ENCODE assay signal across 9 cellular contexts in genomic region chr10:26391701-26392695, GRCh38. TPM values are rescaled to one million over a fixed set of nuclear protein-coding genes. Genes with fewer than 3 reads are reported as not detected.
DNase-seq lines count a peak whose midpoint lies in the region; ATAC-seq, FAIRE-seq and TF ChIP-seq lines count a peak whose summit lies in the region.
"Had no signal": no experiment of that assay in that cellular context is flagged by ENCODE, and none has a peak within 500 bp of the region (broad histone marks: within the 10 kb centered on the region; RNA-seq: fewer than 3 reads in every experiment).

No MANE protein-coding gene starts in this region.

- no peak overlapping the region for H3K14ac ChIP-seq in H1 (ENCODE audit: insufficient read length)

- no peak overlapping the region for H2AK5ac ChIP-seq in H1 (ENCODE audit: low read depth, low read length)

- no peak overlapping the region for H2BK5ac ChIP-seq in H1 (ENCODE audit: low read depth, low read length)

- peak overlapping the region; percentile 73; the same call in 1 of the 2 replicates for H4K8ac ChIP-seq in H1 (ENCODE audit: extremely low read depth, insufficient read depth, low read length)

- peak overlapping the region; percentile 94 for H2AFZ ChIP-seq in H1 (ENCODE audit: low read length)

- 0 out of 2 replicates have a peak overlapping the region, but pooled peaks have one; percentile 17 for H2BK12ac ChIP-seq in H1 (ENCODE audit: low read depth, low read length)

- WGBS in H1 (ENCODE audit: extremely low coverage in 1 of 2, insufficient coverage in 1 of 2, insufficient read length in 1 of 2, insufficient replicate concordance in 2 of 2, low coverage in 1 of 2, low lambda C conversion rate in 2 of 2, missing lambda C conversion rate in 1 of 2), 2 experiments = 41% methylated on average over 40 of the region's 69 CpGs; no CpG with 5 or more reads in 1 of the 2 experiments

- H3K18ac ChIP-seq in H1 (ENCODE audit: extremely low read depth, low read length) = peak overlapping the region; percentile 62; the same call in 1 of the 2 replicates

- no peak for TF ChIP-seq EP300 in H1 (IDR thresholded peaks at IDR 0.05; ENCODE audit: borderline replicate concordance in 1 of 2, low read depth in 2 of 2, low read length in 2 of 2)

- H3K23ac ChIP-seq in H1 (ENCODE audit: insufficient read length) = no peak overlapping the region

- intact Hi-C loops in ascending aorta (cut with DNase I) = no loop called here

- H3K36me3 ChIP-seq in HUES48 (ENCODE audit: control insufficient read depth, insufficient read depth, low read length) = no peaks in the 10 kb centered on the region
- no peaks in the 10 kb centered on the region for H3K36me3 ChIP-seq in H1 (ENCODE audit: control insufficient read depth in 2 of 4, insufficient read depth in 4 of 4, low read length in 3 of 4)
- H3K36me3 ChIP-seq in ascending aorta = no peaks in the 10 kb centered on the region

- no peak overlapping the region for H4K91ac ChIP-seq in H1 (replicated peaks; ENCODE audit: insufficient read length, low read length)

- no peak overlapping the region for H3K4me3 Mint-ChIP-seq in nephron progenitor cell

- no peak for FAIRE-seq in H1 (lab: Jason Lieb, UNC)

- H3K9me3 ChIP-seq in HUES48 (ENCODE audit: control insufficient read depth, insufficient read depth, low read length) (no peaks in the 10 kb centered on the region), H1 (ENCODE audit: insufficient read depth in 2 of 2, low read depth in 1 of 2, low read length in 1 of 2) (no peaks in the 10 kb centered on the region), ascending aorta (no peaks in the 10 kb centered on the region)

- H3K56ac ChIP-seq in H1 (replicated peaks; ENCODE audit: insufficient read length, low read depth, low read length) = no peak overlapping the region

- H3K27me3 Mint-ChIP-seq in nephron progenitor cell (ENCODE audit: low read depth, poor library complexity) = peaks cover 32% of the 10 kb centered on the region

- H3K27ac Mint-ChIP-seq in nephron progenitor cell = no peak overlapping the region

- H3K4me3 ChIP-seq in GM12875 (ENCODE audit: low read depth, low read length) (peak overlapping the region; percentile 40), HUES48 (ENCODE audit: low read depth, low read length) (peak overlapping the region; percentile 53), H1 (ENCODE audit: extremely low read depth in 1 of 4, insufficient read depth in 2 of 4, low read depth in 3 of 4, low read length in 4 of 4) (peak overlapping the region; percentile 19 to 56 (median 27); a peak in 7 of 8 replicates), ascending aorta (peak overlapping the region in 1 of 2 donors; percentile 8)

- TF ChIP-seq POLR2A in H1 (IDR thresholded peaks at IDR 0.05; ENCODE audit: control extremely low read depth in 1 of 2, low read depth in 2 of 2, low read length in 2 of 2) = no peak

- no peaks in the 10 kb centered on the region for H4K20me1 ChIP-seq in H1 (replicated peaks in 1 of 2; ENCODE audit: control insufficient read depth in 1 of 2, insufficient read depth in 2 of 2, low read length in 2 of 2)

- DNase-seq in H1 (ENCODE audit: low read depth in 1 of 2, low spot score in 2 of 2) (peak in 1 of 2 experiments; percentile 59), nephron progenitor cell (peak; percentile 29), ascending aorta (ENCODE audit: low spot score in 2 of 2) (no peak), HPDE6-E6E7 (ENCODE audit: extremely low spot score) (no peak)
- no peak for DNase-seq in activated effector memory CD4-positive, alpha-beta T cell treated with anti-CD3 and anti-CD28 coated beads, Interleukin-2, amount 50 U/mL, for 16 hours
- DNase-seq: NCI-H2029 treated with DMSO at 0.1 percent for 48 hours had no signal

- H3K79me1 ChIP-seq in H1 (ENCODE audit: low read depth, low read length) = no peaks in the 10 kb centered on the region

- H3K79me2 ChIP-seq in H1 (ENCODE audit: control insufficient read depth in 1 of 2, insufficient read depth in 2 of 2, low read length in 2 of 2) = no peaks in the 10 kb centered on the region

- peaks cover 5% of the 10 kb centered on the region; the same call in 1 of the 2 replicates for H3K23me2 ChIP-seq in H1 (ENCODE audit: low read depth, low read length)

- no peak for TF ChIP-seq RAD21 in H1 (IDR thresholded peaks at IDR 0.05 in 1 of 2, conservative IDR thresholded peaks at IDR 0.05 in 1 of 2; ENCODE audit: low read depth in 2 of 2, low read length in 2 of 2)

- TF ChIP-seq CTCF in GM12875 (IDR thresholded peaks at IDR 0.05; ENCODE audit: borderline replicate concordance, insufficient read depth, low read depth, low read length) (no peak), H1 (IDR thresholded peaks at IDR 0.05; ENCODE audit: control extremely low read depth in 1 of 3, insufficient read depth in 1 of 3, low read depth in 1 of 3, low read length in 3 of 3) (no peak), nephron progenitor cell (IDR thresholded peaks at IDR 0.05) (no peak), ascending aorta (IDR thresholded peaks at IDR 0.05) (no peak)

- POLR2A ChIA-PET in H1 (lab: Charles Lee; ENCODE audit: partially characterized antibody) = interaction anchor here (0.6 to 1.1 kb wide), 2 partner anchors 46 to 211 kb away, joined by 3 read pairs; no protein-coding TSS in a partner anchor

- no peak overlapping the region for H3K4ac ChIP-seq in H1 (replicated peaks; ENCODE audit: insufficient read length, low read depth, low read length)

- H3K4me2 ChIP-seq in H1 (ENCODE audit: insufficient read depth in 1 of 2, low read depth in 2 of 2, low read length in 2 of 2) = peak overlapping the region; percentile 61 to 63; a peak in 3 of 4 replicates

- H2BK20ac ChIP-seq in H1 (ENCODE audit: low read length) = no peak overlapping the region

- H4K5ac ChIP-seq in H1 (ENCODE audit: insufficient read length, low read depth, low read length) = no peak overlapping the region

- H3K9ac ChIP-seq in HUES48 (ENCODE audit: low read depth, low read length) (no peak overlapping the region), H1 (replicated peaks in 1 of 4; ENCODE audit: extremely low read depth in 1 of 4, low read depth in 3 of 4, low read length in 3 of 4) (no peak overlapping the region)

- H2BK120ac ChIP-seq in H1 (replicated peaks; ENCODE audit: low read depth, low read length) = no peak overlapping the region

- no peaks in the 10 kb centered on the region for H3K36me3 Mint-ChIP-seq in nephron progenitor cell (ENCODE audit: low read depth)

- H3K9me3 Mint-ChIP-seq in nephron progenitor cell = peaks cover 4% of the 10 kb centered on the region

- H3K27ac ChIP-seq in HUES48 (ENCODE audit: low read depth, low read length) = no peak overlapping the region
- no peak overlapping the region for H3K27ac ChIP-seq in H1 (ENCODE audit: low read depth, low read length)
- no peak overlapping the region for H3K27ac ChIP-seq in ascending aorta

- H3K4me1 ChIP-seq in HUES48 (ENCODE audit: control insufficient read depth, insufficient read depth, low read length) (0 out of 2 replicates have a peak, but pooled peaks cover 5% of the 10 kb centered on the region), H1 (replicated peaks in 1 of 4; ENCODE audit: control insufficient read depth in 3 of 4, insufficient read depth in 4 of 4, low read length in 3 of 4) (peaks cover 0 to 3% (median 0%) of the 10 kb centered on the region in 4 experiments; a peak in 1 of 7 replicates), ascending aorta (no peaks in the 10 kb centered on the region)

- 0 out of 2 replicates have a peak overlapping the region, but pooled peaks have one; percentile 29 for H2BK15ac ChIP-seq in H1 (ENCODE audit: low read length)

- H3K4me1 Mint-ChIP-seq in nephron progenitor cell = no peaks in the 10 kb centered on the region

- CTCF ChIA-PET in H1 (lab: Charles Lee; ENCODE audit: partially characterized antibody) = interaction anchor here (0.6 to 1.5 kb wide), 8 partner anchors 8 to 142 kb away, joined by 3 to 4 read pairs (median 4); no protein-coding TSS in a partner anchor

- ATAC-seq in HG03457 (IDR thresholded peaks at IDR 0.05; ENCODE audit: unreplicated experiment) = no peak

- H3K27me3 ChIP-seq in HUES48 (ENCODE audit: control insufficient read depth, insufficient read depth, low read length) (peaks cover 19% of the 10 kb centered on the region), H1 (replicated peaks in 1 of 4; ENCODE audit: control insufficient read depth in 3 of 4, extremely low read depth in 1 of 4, insufficient read depth in 3 of 4, low read length in 3 of 4) (peaks cover 0 to 16% (median 10%) of the 10 kb centered on the region in 4 experiments; a peak in 5 of 7 replicates), ascending aorta (no peaks in the 10 kb centered on the region)

TF ChIP-seq in H1, 55 proteins besides CTCF, POLR2A, EP300 and RAD21 (continues in another document):
- TF ChIP-seq RFX5 (IDR thresholded peaks at IDR 0.05; ENCODE audit: borderline replicate concordance, low read depth, low read length) (no peak), GTF2F1 (IDR thresholded peaks at IDR 0.05; ENCODE audit: borderline replicate concordance, low read depth, low read length) (no peak), CBX5 (IDR thresholded peaks at IDR 0.05; ENCODE audit: low read depth, low read length) (no peak), SIRT6 (IDR thresholded peaks at IDR 0.05; ENCODE audit: low read length) (no peak), SRF (IDR thresholded peaks at IDR 0.05; ENCODE audit: low read depth, low read length) (no peak), RBBP5 (IDR thresholded peaks at IDR 0.05; ENCODE audit: borderline replicate concordance, low read depth, low read length) (no peak), CTBP2 (IDR thresholded peaks at IDR 0.05; ENCODE audit: borderline replicate concordance, insufficient read depth, insufficient read length, low read length) (no peak), ASH2L (IDR thresholded peaks at IDR 0.05; ENCODE audit: low read length) (peak; percentile 59), TAF1 (IDR thresholded peaks at IDR 0.05; ENCODE audit: low read depth, low read length) (no peak), KDM4A (IDR thresholded peaks at IDR 0.05; ENCODE audit: low read depth, low read length, severe bottlenecking) (peak; percentile 85)
- TF ChIP-seq, protein P1, sequence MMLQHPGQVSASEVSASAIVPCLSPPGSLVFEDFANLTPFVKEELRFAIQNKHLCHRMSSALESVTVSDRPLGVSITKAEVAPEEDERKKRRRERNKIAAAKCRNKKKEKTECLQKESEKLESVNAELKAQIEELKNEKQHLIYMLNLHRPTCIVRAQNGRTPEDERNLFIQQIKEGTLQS (IDR thresholded peaks at IDR 0.05; ENCODE audit: insufficient read depth, low read depth, low read length) = no peak

RNA-seq across cellular contexts. Expression of gene APBB1IP, which starts 46.1 kb away (rescaled TPM):
- not detected in 2 replicates for total RNA-seq in H1 (2021; fragmentation: NEBNext Ultra II Directional; extraction: Animal tissue kit (Norgen Biotek cat#: 25700))
- polyA plus RNA-seq in H1 (2011; rRNA removed) = 0.02 and 0.05 TPM in 2 replicates
- polyA plus RNA-seq in H1 (2011; cell fraction: cytosol; rRNA removed) = not detected
- polyA plus RNA-seq in H1 (2011; cell fraction: nucleus; rRNA removed) = 0.06 TPM
- polyA plus RNA-seq in H1 (2012, experiment 1 of 2) = 0.08 to 0.13 TPM in 2 of 4 replicates, not detected in the others
- polyA plus RNA-seq in H1 (2012, experiment 2 of 2) = 0.05 TPM
- 0.04 TPM for polyA plus RNA-seq in H1 (2013, experiment 1 of 2)
- polyA plus RNA-seq in H1 (2013, experiment 2 of 2) = 0.06 TPM
- polyA minus RNA-seq in H1 (2011; rRNA and poly(A)+ RNA removed) = not detected in 2 replicates
- polyA minus RNA-seq in H1 (2011; cell fraction: cytosol; rRNA and poly(A)+ RNA removed) = not detected
- polyA minus RNA-seq in H1 (2011; cell fraction: nucleus; rRNA and poly(A)+ RNA removed) = not detected
- total RNA-seq in ascending aorta = not detected
